1 cellular context compared by ENCODE assay signal in the genomic region with DNA sequence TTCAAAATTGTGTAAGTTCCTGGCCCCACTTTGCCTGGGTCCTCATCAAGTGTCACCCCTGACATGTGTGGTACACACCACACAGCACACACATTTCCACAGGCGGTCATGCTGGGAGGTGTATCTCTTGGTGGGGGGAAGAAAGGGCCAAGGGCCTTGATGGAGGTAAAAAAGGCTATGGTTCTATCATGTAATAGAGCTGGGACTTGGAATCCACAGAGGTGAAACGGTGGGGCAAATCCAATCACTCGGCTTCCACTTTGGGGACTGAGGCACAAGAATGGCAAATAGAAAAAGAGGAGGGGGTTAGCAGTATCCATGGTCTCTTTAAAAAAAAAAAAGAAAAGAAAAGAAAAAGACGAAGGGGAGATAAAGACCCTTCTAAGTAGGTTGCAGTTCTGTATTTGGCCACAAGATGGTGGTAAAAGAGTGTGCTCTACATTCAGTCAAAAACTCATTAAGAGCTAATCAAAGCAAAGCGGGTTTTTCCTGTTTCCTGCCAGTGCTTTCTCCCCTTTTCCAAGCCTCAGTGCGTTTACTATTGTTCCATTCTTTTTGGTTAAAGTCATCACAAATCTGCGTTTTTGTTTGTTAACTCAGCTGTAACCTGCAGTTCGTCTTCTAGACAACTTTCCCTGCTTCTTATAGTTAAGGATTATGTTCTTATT.
TF ChIP-seq lines count a peak whose summit lies in the region.

No MANE protein-coding gene starts in this region.

TF ChIP-seq in K562, 482 proteins besides CTCF, POLR2A, EP300 and RAD21 (continued from another document):
- TF ChIP-seq, protein P1, sequence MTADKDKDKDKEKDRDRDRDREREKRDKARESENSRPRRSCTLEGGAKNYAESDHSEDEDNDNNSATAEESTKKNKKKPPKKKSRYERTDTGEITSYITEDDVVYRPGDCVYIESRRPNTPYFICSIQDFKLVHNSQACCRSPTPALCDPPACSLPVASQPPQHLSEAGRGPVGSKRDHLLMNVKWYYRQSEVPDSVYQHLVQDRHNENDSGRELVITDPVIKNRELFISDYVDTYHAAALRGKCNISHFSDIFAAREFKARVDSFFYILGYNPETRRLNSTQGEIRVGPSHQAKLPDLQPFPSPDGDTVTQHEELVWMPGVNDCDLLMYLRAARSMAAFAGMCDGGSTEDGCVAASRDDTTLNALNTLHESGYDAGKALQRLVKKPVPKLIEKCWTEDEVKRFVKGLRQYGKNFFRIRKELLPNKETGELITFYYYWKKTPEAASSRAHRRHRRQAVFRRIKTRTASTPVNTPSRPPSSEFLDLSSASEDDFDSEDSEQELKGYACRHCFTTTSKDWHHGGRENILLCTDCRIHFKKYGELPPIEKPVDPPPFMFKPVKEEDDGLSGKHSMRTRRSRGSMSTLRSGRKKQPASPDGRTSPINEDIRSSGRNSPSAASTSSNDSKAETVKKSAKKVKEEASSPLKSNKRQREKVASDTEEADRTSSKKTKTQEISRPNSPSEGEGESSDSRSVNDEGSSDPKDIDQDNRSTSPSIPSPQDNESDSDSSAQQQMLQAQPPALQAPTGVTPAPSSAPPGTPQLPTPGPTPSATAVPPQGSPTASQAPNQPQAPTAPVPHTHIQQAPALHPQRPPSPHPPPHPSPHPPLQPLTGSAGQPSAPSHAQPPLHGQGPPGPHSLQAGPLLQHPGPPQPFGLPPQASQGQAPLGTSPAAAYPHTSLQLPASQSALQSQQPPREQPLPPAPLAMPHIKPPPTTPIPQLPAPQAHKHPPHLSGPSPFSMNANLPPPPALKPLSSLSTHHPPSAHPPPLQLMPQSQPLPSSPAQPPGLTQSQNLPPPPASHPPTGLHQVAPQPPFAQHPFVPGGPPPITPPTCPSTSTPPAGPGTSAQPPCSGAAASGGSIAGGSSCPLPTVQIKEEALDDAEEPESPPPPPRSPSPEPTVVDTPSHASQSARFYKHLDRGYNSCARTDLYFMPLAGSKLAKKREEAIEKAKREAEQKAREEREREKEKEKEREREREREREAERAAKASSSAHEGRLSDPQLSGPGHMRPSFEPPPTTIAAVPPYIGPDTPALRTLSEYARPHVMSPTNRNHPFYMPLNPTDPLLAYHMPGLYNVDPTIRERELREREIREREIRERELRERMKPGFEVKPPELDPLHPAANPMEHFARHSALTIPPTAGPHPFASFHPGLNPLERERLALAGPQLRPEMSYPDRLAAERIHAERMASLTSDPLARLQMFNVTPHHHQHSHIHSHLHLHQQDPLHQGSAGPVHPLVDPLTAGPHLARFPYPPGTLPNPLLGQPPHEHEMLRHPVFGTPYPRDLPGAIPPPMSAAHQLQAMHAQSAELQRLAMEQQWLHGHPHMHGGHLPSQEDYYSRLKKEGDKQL (CRISPR knock-in tag; IDR thresholded peaks at IDR 0.05; ENCODE audit: borderline replicate concordance): no peak
- TF ChIP-seq HDAC3 (IDR thresholded peaks at IDR 0.05; ENCODE audit: borderline replicate concordance, partially characterized antibody) (no peak), DACH1 (IDR thresholded peaks at IDR 0.05; ENCODE audit: partially characterized antibody) (peak; percentile 63), ZNF197 (CRISPR knock-in tag; IDR thresholded peaks at IDR 0.05; ENCODE audit: low read depth) (0 out of 2 replicates have a peak, but pooled peaks have one; percentile 29), RCOR1 (IDR thresholded peaks at IDR 0.05; ENCODE audit: borderline replicate concordance in 1 of 2, low read depth in 2 of 2, low read length in 2 of 2) (no peak), ETV1 (tag; conservative IDR thresholded peaks at IDR 0.05; ENCODE audit: low read depth) (0 out of 2 replicates have a peak, but pooled peaks have one; percentile 9), ZNF384 (IDR thresholded peaks at IDR 0.05; ENCODE audit: low read depth, low read length) (0 out of 2 replicates have a peak, but pooled peaks have one; percentile 45), ZNF354B (CRISPR knock-in tag; IDR thresholded peaks at IDR 0.05) (no peak), DEAF1 (CRISPR knock-in tag; IDR thresholded peaks at IDR 0.05) (peak; percentile 61; the same call in 1 of the 2 replicates), SMC3 (conservative IDR thresholded peaks at IDR 0.05; ENCODE audit: insufficient read depth, low read depth, low read length) (peak; percentile 57; the same call in 1 of the 2 replicates), ARID2 (IDR thresholded peaks at IDR 0.05) (0 out of 2 replicates have a peak, but pooled peaks have one; percentile 16), RB1 (IDR thresholded peaks at IDR 0.05; ENCODE audit: low read depth) (no peak), EP400 (IDR thresholded peaks at IDR 0.05) (no peak), ARID3A (IDR thresholded peaks at IDR 0.05; ENCODE audit: borderline replicate concordance, low read depth, low read length) (0 out of 2 replicates have a peak, but pooled peaks have one; percentile 24), TBL1XR1 (IDR thresholded peaks at IDR 0.05; ENCODE audit: low read length in 2 of 2) (no peak), TCF7L2 (IDR thresholded peaks at IDR 0.05; ENCODE audit: low read depth, low read length) (no peak), NR2C1 (IDR thresholded peaks at IDR 0.05) (no peak), NR2C1 (tag; IDR thresholded peaks at IDR 0.05) (no peak), ZNF165 (CRISPR knock-in tag; IDR thresholded peaks at IDR 0.05; ENCODE audit: borderline replicate concordance) (no peak), POLR2AphosphoS2 (IDR thresholded peaks at IDR 0.05; ENCODE audit: low read length) (no peak), NFIX (CRISPR knock-in tag; IDR thresholded peaks at IDR 0.05; ENCODE audit: low read depth) (no peak), JUND (IDR thresholded peaks at IDR 0.05; ENCODE audit: borderline replicate concordance, low read depth, low read length) (no peak), JUND (tag; IDR thresholded peaks at IDR 0.05; ENCODE audit: borderline replicate concordance, low read depth, low read length) (peak; percentile 6; the same call in 1 of the 3 replicates), BRD9 (IDR thresholded peaks at IDR 0.05; ENCODE audit: low read depth, partially characterized antibody) (peak; percentile 74), CC2D1A (IDR thresholded peaks at IDR 0.05) (peak; percentile 37; the same call in 1 of the 2 replicates)
- TF ChIP-seq, protein P2, sequence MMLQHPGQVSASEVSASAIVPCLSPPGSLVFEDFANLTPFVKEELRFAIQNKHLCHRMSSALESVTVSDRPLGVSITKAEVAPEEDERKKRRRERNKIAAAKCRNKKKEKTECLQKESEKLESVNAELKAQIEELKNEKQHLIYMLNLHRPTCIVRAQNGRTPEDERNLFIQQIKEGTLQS (IDR thresholded peaks at IDR 0.05): no peak
- TF ChIP-seq, protein P2 (CRISPR knock-in tag; conservative IDR thresholded peaks at IDR 0.05): no peak
- TF ChIP-seq, protein P3, sequence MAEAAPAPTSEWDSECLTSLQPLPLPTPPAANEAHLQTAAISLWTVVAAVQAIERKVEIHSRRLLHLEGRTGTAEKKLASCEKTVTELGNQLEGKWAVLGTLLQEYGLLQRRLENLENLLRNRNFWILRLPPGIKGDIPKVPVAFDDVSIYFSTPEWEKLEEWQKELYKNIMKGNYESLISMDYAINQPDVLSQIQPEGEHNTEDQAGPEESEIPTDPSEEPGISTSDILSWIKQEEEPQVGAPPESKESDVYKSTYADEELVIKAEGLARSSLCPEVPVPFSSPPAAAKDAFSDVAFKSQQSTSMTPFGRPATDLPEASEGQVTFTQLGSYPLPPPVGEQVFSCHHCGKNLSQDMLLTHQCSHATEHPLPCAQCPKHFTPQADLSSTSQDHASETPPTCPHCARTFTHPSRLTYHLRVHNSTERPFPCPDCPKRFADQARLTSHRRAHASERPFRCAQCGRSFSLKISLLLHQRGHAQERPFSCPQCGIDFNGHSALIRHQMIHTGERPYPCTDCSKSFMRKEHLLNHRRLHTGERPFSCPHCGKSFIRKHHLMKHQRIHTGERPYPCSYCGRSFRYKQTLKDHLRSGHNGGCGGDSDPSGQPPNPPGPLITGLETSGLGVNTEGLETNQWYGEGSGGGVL (CRISPR knock-in tag; IDR thresholded peaks at IDR 0.05): no peak
- TF ChIP-seq, protein P4, sequence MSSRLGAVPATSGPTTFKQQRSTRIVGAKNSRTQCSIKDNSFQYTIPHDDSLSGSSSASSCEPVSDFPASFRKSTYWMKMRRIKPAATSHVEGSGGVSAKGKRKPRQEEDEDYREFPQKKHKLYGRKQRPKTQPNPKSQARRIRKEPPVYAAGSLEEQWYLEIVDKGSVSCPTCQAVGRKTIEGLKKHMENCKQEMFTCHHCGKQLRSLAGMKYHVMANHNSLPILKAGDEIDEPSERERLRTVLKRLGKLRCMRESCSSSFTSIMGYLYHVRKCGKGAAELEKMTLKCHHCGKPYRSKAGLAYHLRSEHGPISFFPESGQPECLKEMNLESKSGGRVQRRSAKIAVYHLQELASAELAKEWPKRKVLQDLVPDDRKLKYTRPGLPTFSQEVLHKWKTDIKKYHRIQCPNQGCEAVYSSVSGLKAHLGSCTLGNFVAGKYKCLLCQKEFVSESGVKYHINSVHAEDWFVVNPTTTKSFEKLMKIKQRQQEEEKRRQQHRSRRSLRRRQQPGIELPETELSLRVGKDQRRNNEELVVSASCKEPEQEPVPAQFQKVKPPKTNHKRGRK (tag; IDR thresholded peaks at IDR 0.05): peak; percentile 20; the same call in 1 of the 2 replicates
